23 cellular contexts compared by ENCODE assay signal in genomic region chr2:232581725-232582124, GRCh38. TPM values are rescaled to one million over a fixed set of nuclear protein-coding genes. Genes with fewer than 3 reads are reported as not detected.
"Had no signal": no experiment of that assay in that cellular context is flagged by ENCODE, and none has a peak within 500 bp of the region (broad histone marks: within the 10 kb centered on the region; RNA-seq: fewer than 3 reads in every experiment).

No MANE protein-coding gene starts in this region.

- H2AFZ ChIP-seq: neural progenitor cell had no signal

- ATAC-seq: activated CD8-positive, alpha-beta T cell treated with anti-CD3 and anti-CD28 coated beads, Interleukin-2, amount 10 ng/mL, durations not matched to agents 7 days and 5 days; naive thymus-derived CD4-positive, alpha-beta T cell; stimulated activated memory B cell treated with anti-CD40 and anti-IgM and Interleukin-4, amounts not matched to agents 10 μg/mL and 1 μg/mL and 100 μg/mL, for 72 hours; upper lobe of right lung had no signal

- H3K9me3 ChIP-seq: ascending aorta, esophagus squamous epithelium, sigmoid colon, upper lobe of right lung had no signal

- H3K27ac ChIP-seq: ascending aorta, esophagus squamous epithelium, neural progenitor cell, sigmoid colon, upper lobe of right lung had no signal

- H3K4me2 ChIP-seq: neural progenitor cell had no signal

- H3K4me1 Mint-ChIP-seq: activated naive CD4-positive, alpha-beta T cell treated with anti-CD3 and anti-CD28 coated beads, Interleukin-2, amount 50 U/mL, for 24 hours; neural progenitor cell had no signal

- H3K9me3 Mint-ChIP-seq: activated B cell treated with CpG ODN at 0.5 μM for 24 hours; activated naive CD4-positive, alpha-beta T cell treated with anti-CD3 and anti-CD28 coated beads, Interleukin-2, amount 50 U/mL, for 24 hours; activated T-cell treated with anti-CD3 and anti-CD28 coated beads, Interleukin-2, amount 50 U/mL, for 24 hours; neural progenitor cell had no signal

- H3K36me3 ChIP-seq: neural progenitor cell had no signal

- H3K9ac ChIP-seq: neural progenitor cell had no signal

- H3K4me3 Mint-ChIP-seq: activated B cell treated with CpG ODN at 0.5 μM for 24 hours; activated CD8-positive, alpha-beta T cell treated with anti-CD3 and anti-CD28 coated beads, Interleukin-2, amount 10 ng/mL, durations not matched to agents 7 days and 5 days; activated naive CD4-positive, alpha-beta T cell treated with anti-CD3 and anti-CD28 coated beads, Interleukin-2, amount 50 U/mL, for 24 hours; activated T-cell treated with anti-CD3 and anti-CD28 coated beads, Interleukin-2, amount 50 U/mL, for 24 hours; naive thymus-derived CD4-positive, alpha-beta T cell; neural progenitor cell; stimulated activated memory B cell treated with anti-CD40 and anti-IgM and Interleukin-4, amounts not matched to agents 10 μg/mL and 1 μg/mL and 100 μg/mL, for 72 hours had no signal

- H3K27me3 Mint-ChIP-seq: activated B cell treated with CpG ODN at 0.5 μM for 24 hours; activated naive CD4-positive, alpha-beta T cell treated with anti-CD3 and anti-CD28 coated beads, Interleukin-2, amount 50 U/mL, for 24 hours; activated T-cell treated with anti-CD3 and anti-CD28 coated beads, Interleukin-2, amount 50 U/mL, for 24 hours; naive thymus-derived CD4-positive, alpha-beta T cell; stimulated activated memory B cell treated with anti-CD40 and anti-IgM and Interleukin-4, amounts not matched to agents 10 μg/mL and 1 μg/mL and 100 μg/mL, for 72 hours had no signal

- H3K4me3 ChIP-seq: ascending aorta, esophagus squamous epithelium, neural progenitor cell, sigmoid colon, upper lobe of right lung had no signal

- H3K27ac Mint-ChIP-seq: activated B cell treated with CpG ODN at 0.5 μM for 24 hours; activated CD8-positive, alpha-beta T cell treated with anti-CD3 and anti-CD28 coated beads, Interleukin-2, amount 10 ng/mL, durations not matched to agents 7 days and 5 days; activated naive CD4-positive, alpha-beta T cell treated with anti-CD3 and anti-CD28 coated beads, Interleukin-2, amount 50 U/mL, for 24 hours; activated T-cell treated with anti-CD3 and anti-CD28 coated beads, Interleukin-2, amount 50 U/mL, for 24 hours; stimulated activated memory B cell treated with anti-CD40 and anti-IgM and Interleukin-4, amounts not matched to agents 10 μg/mL and 1 μg/mL and 100 μg/mL, for 72 hours had no signal

- H3K4me1 ChIP-seq: ascending aorta, esophagus squamous epithelium, sigmoid colon, upper lobe of right lung had no signal

- DNase-seq: activated B cell treated with CpG ODN at 0.5 μM for 24 hours; activated CD4-positive, alpha-beta T cell treated with anti-CD3 and anti-CD28 coated beads for 4 hours; activated CD8-positive, alpha-beta T cell treated with anti-CD3 and anti-CD28 coated beads, Interleukin-2, amount 10 ng/mL, durations not matched to agents 7 days and 5 days; activated effector memory CD4-positive, alpha-beta T cell treated with Interleukin-2 at 50 U/mL for 16 hours; activated T-cell treated with anti-CD3 and anti-CD28 coated beads, Interleukin-2, amount 50 U/mL, for 24 hours; cerebellar nuclear complex; cortex of kidney; effector CD4-positive, alpha-beta T cell; esophagus squamous epithelium; mesendoderm; naive thymus-derived CD4-positive, alpha-beta T cell; sigmoid colon; stimulated activated CD4-positive, alpha-beta T cell treated with anti-CD3 and anti-CD28 coated beads, Interleukin-4, amount 100 ng/mL, for 24 hours; upper lobe of right lung had no signal

- H3K27me3 ChIP-seq: ascending aorta, esophagus squamous epithelium, neural progenitor cell, sigmoid colon, upper lobe of right lung had no signal

RNA-seq across cellular contexts. Expression of gene CHRNG, which starts 42.2 kb away (rescaled TPM):
- total RNA-seq: activated B cell treated with CpG ODN at 0.5 μM for 24 hours; activated CD8-positive, alpha-beta T cell treated with anti-CD3 and anti-CD28 coated beads, Interleukin-2, amount 10 ng/mL, durations not matched to agents 7 days and 5 days; ascending aorta; esophagus squamous epithelium; glomerular endothelial cell; lower leg skin; mucosa of gallbladder; naive thymus-derived CD4-positive, alpha-beta T cell; osteocyte; renal cortical epithelial cell; sigmoid colon; upper lobe of right lung had no signal

RNA-seq across cellular contexts. Expression of gene EFHD1, which starts 51.7 kb away (rescaled TPM):
- total RNA-seq: activated B cell treated with CpG ODN at 0.5 μM for 24 hours had no signal

RNA-seq across cellular contexts. Expression of gene CHRND, which starts 55.8 kb away (rescaled TPM):
- total RNA-seq: activated B cell treated with CpG ODN at 0.5 μM for 24 hours; activated CD8-positive, alpha-beta T cell treated with anti-CD3 and anti-CD28 coated beads, Interleukin-2, amount 10 ng/mL, durations not matched to agents 7 days and 5 days; ascending aorta; esophagus squamous epithelium; glomerular endothelial cell; lower leg skin; mucosa of gallbladder; naive thymus-derived CD4-positive, alpha-beta T cell; osteocyte; renal cortical epithelial cell; sigmoid colon; upper lobe of right lung had no signal
